ENCODE assay signal across 24 cellular contexts in genomic region chr20:58584051-58584824, GRCh38.
"Had no signal": no experiment of that assay in that cellular context is flagged by ENCODE, and none has a peak within 500 bp of the region (broad histone marks: within the 10 kb centered on the region; RNA-seq: fewer than 3 reads in every experiment).

No MANE protein-coding gene starts in this region.

- H3K9me3 Mint-ChIP-seq: natural killer cell treated with Interleukin-12 subunit alpha and Interleukin-12 subunit beta and Interleukin-15 and Interleukin-18, amount 100 ng/mL, for 72 hours had no signal

- H3K36me3 Mint-ChIP-seq: brain; natural killer cell treated with Interleukin-12 subunit alpha and Interleukin-12 subunit beta and Interleukin-15 and Interleukin-18, amount 100 ng/mL, for 72 hours had no signal

- H3K27ac Mint-ChIP-seq: activated naive CD4-positive, alpha-beta T cell treated with anti-CD3 and anti-CD28 coated beads, Interleukin-2, amount 50 U/mL, for 72 hours; natural killer cell treated with Interleukin-12 subunit alpha and Interleukin-12 subunit beta and Interleukin-15 and Interleukin-18, amount 100 ng/mL, for 72 hours; stimulated activated naive B cell treated with anti-CD40 and anti-IgM and Interleukin-4, amounts not matched to agents 10 μg/mL and 1 μg/mL and 100 μg/mL, for 72 hours; T-helper 1 cell treated with Interleukin-12 subunit alpha and Interleukin-12 subunit beta and Interleukin-4 antibody, amounts not matched to agents 30 μg/mL and 1 μg/mL, for 36 hours had no signal

- H3K4me1 Mint-ChIP-seq: stimulated activated naive B cell treated with anti-CD40 and anti-IgM and Interleukin-4, amounts not matched to agents 10 μg/mL and 1 μg/mL and 100 μg/mL, for 72 hours had no signal

- ATAC-seq: activated naive CD4-positive, alpha-beta T cell treated with anti-CD3 and anti-CD28 coated beads, Interleukin-2, amount 50 U/mL, for 72 hours; activated T-cell treated with anti-CD3 and anti-CD28 coated beads, Interleukin-2, amount 50 U/mL, for 4 hours; effector memory CD8-positive, alpha-beta T cell; gastrocnemius medialis; pancreas; stimulated activated naive B cell treated with anti-CD40 and anti-IgM and Interleukin-4, amounts not matched to agents 10 μg/mL and 1 μg/mL and 100 μg/mL, for 72 hours had no signal

- FAIRE-seq: pancreas, small intestine had no signal

- H3K4me3 Mint-ChIP-seq: activated T-cell treated with anti-CD3 and anti-CD28 coated beads, Interleukin-2, amount 50 U/mL, for 4 hours; brain; effector memory CD8-positive, alpha-beta T cell; natural killer cell treated with Interleukin-12 subunit alpha and Interleukin-12 subunit beta and Interleukin-15 and Interleukin-18, amount 100 ng/mL, for 72 hours; stimulated activated naive B cell treated with anti-CD40 and anti-IgM and Interleukin-4, amounts not matched to agents 10 μg/mL and 1 μg/mL and 100 μg/mL, for 72 hours; T-helper 1 cell treated with Interleukin-12 subunit alpha and Interleukin-12 subunit beta and Interleukin-4 antibody, amounts not matched to agents 30 μg/mL and 1 μg/mL, for 36 hours had no signal

- DNase-seq: activated CD4-positive, alpha-beta T cell treated with anti-CD3 and anti-CD28 coated beads for 4 hours; activated CD4-positive, alpha-beta T cell treated with anti-CD3 and anti-CD28 coated beads, Interleukin-2, amount 50 U/mL, for 48 hours; activated CD4-positive, CD25-positive, alpha-beta regulatory T cell; activated CD8-positive, alpha-beta memory T cell treated with anti-CD3 and anti-CD28 coated beads, Interleukin-2, amount 50 U/mL, for 48 hours; activated T-cell treated with anti-CD3 and anti-CD28 coated beads, Interleukin-2, amount 50 U/mL, for 4 hours; caudate nucleus; effector memory CD8-positive, alpha-beta T cell; esophagus squamous epithelium; gastrocnemius medialis; hippocampal formation; left ventricle myocardium superior; mammary epithelial cell; midbrain; pancreas; right cardiac atrium; small intestine; stimulated activated CD4-positive, alpha-beta T cell treated with anti-CD3 and anti-CD28 coated beads, Interleukin-15, amount 100 ng/mL, for 24 hours; stimulated activated naive B cell treated with anti-CD40 and anti-IgM and Interleukin-4, amounts not matched to agents 10 μg/mL and 1 μg/mL and 100 μg/mL, for 72 hours; T1000; upper lobe of left lung had no signal
